ENCODE assay signal across 9 cellular contexts in the genomic region with DNA sequence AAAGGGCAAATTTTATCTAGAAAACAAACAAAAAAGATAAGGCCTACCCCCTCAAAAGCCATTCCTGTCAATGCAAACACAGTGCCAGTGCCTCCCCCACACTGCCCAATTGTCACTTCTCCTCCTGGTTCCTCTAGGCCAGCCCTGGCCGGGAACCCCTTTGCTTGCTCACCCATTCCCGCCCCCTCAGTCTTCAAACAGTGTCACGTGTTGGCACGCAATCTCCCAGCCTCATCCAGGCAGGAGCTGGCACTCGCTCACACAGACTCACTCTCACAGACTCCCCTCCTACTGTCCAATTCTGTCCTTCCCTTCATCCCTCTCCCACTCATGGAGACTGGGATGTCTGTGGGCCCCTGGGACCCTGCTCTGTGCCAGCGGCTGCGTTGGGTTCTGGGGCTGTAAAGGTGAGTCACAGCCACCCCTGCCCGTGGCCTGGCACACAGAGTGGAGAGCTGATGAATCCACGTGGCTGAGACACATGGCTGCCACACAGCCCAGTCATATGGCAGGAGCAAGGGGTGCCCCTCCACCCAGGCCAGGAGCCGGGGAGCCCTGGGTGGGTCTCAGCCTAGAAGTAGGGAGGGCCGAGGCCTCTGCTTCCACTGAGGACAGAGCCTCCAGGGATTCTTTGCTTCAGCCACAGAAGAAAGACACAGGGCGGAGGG. TPM values are rescaled to one million over a fixed set of nuclear protein-coding genes. Genes with fewer than 3 reads are reported as not detected.
DNase-seq lines count a peak whose midpoint lies in the region; ATAC-seq and TF ChIP-seq lines count a peak whose summit lies in the region.
"Had no signal": no experiment of that assay in that cellular context is flagged by ENCODE, and none has a peak within 500 bp of the region (broad histone marks: within the 10 kb centered on the region; RNA-seq: fewer than 3 reads in every experiment).

No MANE protein-coding gene starts in this region.

- intact Hi-C loops in heart right ventricle (cut with DNase I): loop anchor here in 2 of 10 donors (10.0 kb wide), 1 partner anchor 61 kb away; a partner anchor contains a TSS
- intact Hi-C loops in spleen (cut with DNase I; ENCODE audit: low total_unique reads): no loop called here

- H3K36me3 ChIP-seq in ACC112 (ENCODE audit: insufficient read depth, low read length) (peaks cover 19% of the 10 kb centered on the region), heart right ventricle (peaks cover 0 to 37% (median 3%) of the 10 kb centered on the region in 9 donors), spleen (peaks cover 0 to 77% (median 34%) of the 10 kb centered on the region in 6 donors)

- no peak for TF ChIP-seq POLR2A in spleen (IDR thresholded peaks at IDR 0.05)

- H2AFZ ChIP-seq in ACC112 (ENCODE audit: low read length, unreplicated experiment): peak overlapping the region; percentile 8

- no peaks in the 10 kb centered on the region for H3K9me3 Mint-ChIP-seq in activated T-cell treated with anti-CD3 and anti-CD28 coated beads, Interleukin-2, amount 50 U/mL, for 72 hours
- H3K9me3 Mint-ChIP-seq: central memory CD8-positive, alpha-beta T cell had no signal

- peak overlapping the region; percentile 76 for H3K27ac Mint-ChIP-seq in activated T-cell treated with anti-CD3 and anti-CD28 coated beads, Interleukin-2, amount 50 U/mL, for 72 hours

- H3K4me1 Mint-ChIP-seq in activated T-cell treated with anti-CD3 and anti-CD28 coated beads, Interleukin-2, amount 50 U/mL, for 72 hours (ENCODE audit: low read depth): peaks cover 30% of the 10 kb centered on the region
- H3K4me1 Mint-ChIP-seq: central memory CD8-positive, alpha-beta T cell had no signal

- H3K4me1 ChIP-seq in ACC112 (ENCODE audit: control insufficient read depth, insufficient read depth, low read length, unreplicated experiment) (peaks cover 61% of the 10 kb centered on the region), heart right ventricle (peaks cover 22 to 67% (median 43%) of the 10 kb centered on the region in 9 donors), spleen (peaks cover 28 to 86% (median 54%) of the 10 kb centered on the region in 6 donors)

- TF ChIP-seq CTCF in heart right ventricle (IDR thresholded peaks at IDR 0.05): no peak
- TF ChIP-seq CTCF in spleen (IDR thresholded peaks at IDR 0.05 in 8 of 11, conservative IDR thresholded peaks at IDR 0.05 in 3 of 11): no peak

- peak; percentile 21 for ATAC-seq in HG03432 (IDR thresholded peaks at IDR 0.05; ENCODE audit: unreplicated experiment)
- ATAC-seq in activated T-cell treated with anti-CD3 and anti-CD28 coated beads, Interleukin-2, amount 50 U/mL, for 72 hours (replicated peaks in 1 of 2): peak; percentile 46 to 51
- ATAC-seq in heart right ventricle: peak in 6 of 8 donors; percentile 28 to 59 (median 42)
- ATAC-seq in GM18511 (IDR thresholded peaks at IDR 0.05; ENCODE audit: unreplicated experiment): no peak
- ATAC-seq in HG03460 (IDR thresholded peaks at IDR 0.05; ENCODE audit: unreplicated experiment): no peak

- DNase-seq in activated T-cell treated with anti-CD3 and anti-CD28 coated beads, Interleukin-2, amount 50 U/mL, for 72 hours: peak in 1 of 2 donors; percentile 22
- DNase-seq in heart right ventricle (peak in 1 of 2 donors; percentile 50), spleen (no peak), NCI-H82 treated with DMSO at 0.1 percent for 48 hours (lab: John Stamatoyannopoulos, UW; ENCODE audit: unreplicated experiment) (no peak)

- WGBS in heart right ventricle, 2 donors: 47 to 49% methylated on average over 12 of the region's 12 CpGs
- WGBS in spleen, 5 donors: 51 to 74% (median 57%) methylated on average over 10 to 12 of the region's 12 CpGs

- peak overlapping the region; percentile 44; the same call in 1 of the 2 replicates for H3K4me3 ChIP-seq in ACC112 (ENCODE audit: low read depth, low read length)
- H3K4me3 ChIP-seq in heart right ventricle: no peak overlapping the region
- H3K4me3 ChIP-seq in spleen: no peak overlapping the region

- H3K27me3 ChIP-seq in ACC112 (ENCODE audit: insufficient read depth, low read length) (no peaks in the 10 kb centered on the region), heart right ventricle (no peaks in the 10 kb centered on the region), spleen (replicated peaks in 1 of 7) (no peaks in the 10 kb centered on the region)

- H3K79me2 ChIP-seq in ACC112 (ENCODE audit: control insufficient read depth, insufficient read depth, low read length, unreplicated experiment): no peaks in the 10 kb centered on the region

- no peaks in the 10 kb centered on the region for H3K27me3 Mint-ChIP-seq in activated T-cell treated with anti-CD3 and anti-CD28 coated beads, Interleukin-2, amount 50 U/mL, for 72 hours (ENCODE audit: low read depth)
- H3K27me3 Mint-ChIP-seq: central memory CD8-positive, alpha-beta T cell had no signal

- H3K27ac ChIP-seq in ACC112 (ENCODE audit: low read depth, low read length): peak overlapping the region; percentile 95
- H3K27ac ChIP-seq in heart right ventricle: peak overlapping the region in 6 of 10 donors; percentile 7 to 75 (median 50)
- H3K27ac ChIP-seq in spleen: peak overlapping the region; percentile 1 to 86 (median 78)

- H3K4me3 Mint-ChIP-seq in activated T-cell treated with anti-CD3 and anti-CD28 coated beads, Interleukin-2, amount 50 U/mL, for 72 hours: peak overlapping the region; percentile 10 to 48
- H3K4me3 Mint-ChIP-seq: central memory CD8-positive, alpha-beta T cell had no signal

- peaks cover 8 to 13% of the 10 kb centered on the region in 2 donors for H3K36me3 Mint-ChIP-seq in activated T-cell treated with anti-CD3 and anti-CD28 coated beads, Interleukin-2, amount 50 U/mL, for 72 hours (ENCODE audit: insufficient read depth in 2 of 2)

- H3K9me3 ChIP-seq in heart right ventricle (no peaks in the 10 kb centered on the region), spleen (peaks cover 0 to 10% (median 0%) of the 10 kb centered on the region in 8 donors)

RNA-seq across cellular contexts. Expression of a gene that starts 54.8 kb away (rescaled TPM):
- 10 to 100 TPM; 23.1 to 29.6 TPM for total RNA-seq in activated T-cell treated with anti-CD3 and anti-CD28 coated beads, Interleukin-2, amount 50 U/mL, for 72 hours
- total RNA-seq in heart right ventricle (10 to 100 TPM; 19.2 to 27.9 (median 22.7) TPM), spleen (10 to 100 TPM; 43.4 to 70.0 (median 55.5) TPM)
- polyA plus RNA-seq in heart right ventricle (10 to 100 TPM; 27.1 to 43.7 TPM), spleen (10 to 100 TPM; 29.1 to 35.6 (median 32.9) TPM)

Comparison
In these comparisons a context has a peak if more than half of its experiments do, and no peak if none do; other contexts are left out.
1. ATAC-seq: peak in HG03432 (single experiment), activated T-cell treated with anti-CD3 and anti-CD28 coated beads, Interleukin-2, amount 50 U/mL, for 72 hours (2 of 2) and heart right ventricle (6 of 8); none in GM18511 (single experiment) and HG03460 (single experiment).
2. Peak in every context shown above with its lines, with median percentiles within 50 percentile points of each other: H3K27ac ChIP-seq.